Comparison of ENCODE assay signal across 8 cellular contexts in the genomic region with DNA sequence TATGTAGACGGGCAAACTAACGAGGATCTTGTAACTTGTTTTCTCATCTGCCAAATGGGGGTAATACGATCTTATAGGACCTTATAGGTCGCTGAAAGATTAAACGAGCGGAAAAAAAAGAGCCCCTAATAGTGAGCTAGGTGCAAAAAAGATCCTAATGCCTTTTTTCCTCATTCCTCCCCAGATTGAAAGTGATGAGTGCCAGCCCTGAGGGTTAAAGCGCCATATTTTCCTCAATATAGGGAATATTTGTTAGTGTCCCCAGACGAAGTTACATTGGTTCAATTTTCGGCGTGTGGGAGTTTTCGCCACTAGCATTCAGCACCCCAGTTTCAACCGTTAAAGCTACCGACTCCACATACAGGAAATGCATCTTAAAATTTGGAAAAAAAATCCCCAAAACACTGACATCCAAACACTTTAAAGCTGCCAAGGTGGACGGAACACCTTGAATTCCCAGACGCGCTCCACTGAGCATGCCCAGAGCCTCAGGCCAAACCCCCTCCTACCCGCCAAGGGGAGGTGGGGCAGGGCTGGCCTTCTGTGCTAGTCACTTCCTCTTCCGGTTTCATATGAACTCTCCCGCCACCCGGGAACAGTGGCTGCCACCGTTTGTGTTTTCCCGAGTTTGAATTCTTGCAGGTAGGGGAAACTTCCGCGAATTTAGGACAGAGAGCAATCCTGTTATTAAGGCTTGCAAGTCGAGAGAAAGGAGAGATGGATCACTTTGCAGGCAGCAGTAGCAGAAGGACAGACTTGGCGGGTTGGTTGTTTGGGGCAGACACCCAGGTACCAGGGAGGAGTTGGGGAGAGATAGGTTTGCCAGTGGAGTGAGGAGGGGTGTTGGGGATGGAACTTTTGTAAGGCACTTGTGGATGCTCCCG. TPM values are rescaled to one million over a fixed set of nuclear protein-coding genes. Genes with fewer than 3 reads are reported as not detected.
DNase-seq lines count a peak whose midpoint lies in the region; ATAC-seq and TF ChIP-seq lines count a peak whose summit lies in the region.

A gene with protein sequence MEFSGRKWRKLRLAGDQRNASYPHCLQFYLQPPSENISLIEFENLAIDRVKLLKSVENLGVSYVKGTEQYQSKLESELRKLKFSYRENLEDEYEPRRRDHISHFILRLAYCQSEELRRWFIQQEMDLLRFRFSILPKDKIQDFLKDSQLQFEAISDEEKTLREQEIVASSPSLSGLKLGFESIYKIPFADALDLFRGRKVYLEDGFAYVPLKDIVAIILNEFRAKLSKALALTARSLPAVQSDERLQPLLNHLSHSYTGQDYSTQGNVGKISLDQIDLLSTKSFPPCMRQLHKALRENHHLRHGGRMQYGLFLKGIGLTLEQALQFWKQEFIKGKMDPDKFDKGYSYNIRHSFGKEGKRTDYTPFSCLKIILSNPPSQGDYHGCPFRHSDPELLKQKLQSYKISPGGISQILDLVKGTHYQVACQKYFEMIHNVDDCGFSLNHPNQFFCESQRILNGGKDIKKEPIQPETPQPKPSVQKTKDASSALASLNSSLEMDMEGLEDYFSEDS (plus strand): TSS at position 571 of the 884 bp plus-strand sequence. CDS start 816 bp downstream, outside the sequence.

- H3K4me1 ChIP-seq in left lung = peaks cover 11 to 12% of the 10 kb centered on the region in 2 donors

- ATAC-seq in GM19351 (IDR thresholded peaks at IDR 0.05; ENCODE audit: unreplicated experiment) (peak; percentile 85), HG03520 (IDR thresholded peaks at IDR 0.05; ENCODE audit: unreplicated experiment) (peak; percentile 83), left lung (peak; percentile 97)

- no peaks in the 10 kb centered on the region for H3K27me3 ChIP-seq in left lung

- TF ChIP-seq CTCF in left lung (IDR thresholded peaks at IDR 0.05) = no peak

- H3K4me3 ChIP-seq in left lung = peak within 1 kb of the TSS; percentile 50 to 53

- intact Hi-C loops in left lung (cut with DNase I) = no loop called here

- H3K36me3 ChIP-seq in left lung = peaks cover 0 to 19% of the 10 kb centered on the region in 2 donors

- peak within 1 kb of the TSS; percentile 62 to 71 for H3K27ac ChIP-seq in left lung

- peak; percentile 37 to 92 (median 74) for DNase-seq in C1 segment of cervical spinal cord (lab: John Stamatoyannopoulos, UW)
- DNase-seq in NCI-H69 (lab: John Stamatoyannopoulos, UW) = peak; percentile 94
- peak; percentile 66 to 85 for DNase-seq in activated CD4-positive, alpha-beta T cell treated with anti-CD3 and anti-CD28 coated beads, Interleukin-2, amount 50 U/mL, for 24 hours (ENCODE audit: low read depth in 1 of 2, low spot score in 1 of 2)
- peak; percentile 57 to 87 for DNase-seq in dermis microvascular lymphatic vessel endothelial cell (ENCODE audit: low read depth in 2 of 2)
- peak; percentile 92 for DNase-seq in left lung
- DNase-seq in stimulated activated CD4-positive, alpha-beta T cell treated with anti-CD3 and anti-CD28 coated beads, Interleukin-2, amount 100 ng/mL, for 4 hours (ENCODE audit: low read depth) = peak; percentile 77

- H3K9me3 ChIP-seq in left lung = no peaks in the 10 kb centered on the region

RNA-seq across cellular contexts. Expression of the gene that starts here (rescaled TPM):
- 8.3 and 17.1 TPM in 2 replicates for total RNA-seq in dermis microvascular lymphatic vessel endothelial cell
- 10 to 100 TPM; 11.2 to 14.9 TPM for total RNA-seq in left lung

Comparison
In these comparisons a context has a peak if more than half of its experiments do, and no peak if none do; other contexts are left out.
1. Peak in every context shown above with its lines: DNase-seq, ATAC-seq, H3K4me3 ChIP-seq and H3K27ac ChIP-seq.